Comparison of ENCODE assay signal across 1 cellular context in the genomic region with DNA sequence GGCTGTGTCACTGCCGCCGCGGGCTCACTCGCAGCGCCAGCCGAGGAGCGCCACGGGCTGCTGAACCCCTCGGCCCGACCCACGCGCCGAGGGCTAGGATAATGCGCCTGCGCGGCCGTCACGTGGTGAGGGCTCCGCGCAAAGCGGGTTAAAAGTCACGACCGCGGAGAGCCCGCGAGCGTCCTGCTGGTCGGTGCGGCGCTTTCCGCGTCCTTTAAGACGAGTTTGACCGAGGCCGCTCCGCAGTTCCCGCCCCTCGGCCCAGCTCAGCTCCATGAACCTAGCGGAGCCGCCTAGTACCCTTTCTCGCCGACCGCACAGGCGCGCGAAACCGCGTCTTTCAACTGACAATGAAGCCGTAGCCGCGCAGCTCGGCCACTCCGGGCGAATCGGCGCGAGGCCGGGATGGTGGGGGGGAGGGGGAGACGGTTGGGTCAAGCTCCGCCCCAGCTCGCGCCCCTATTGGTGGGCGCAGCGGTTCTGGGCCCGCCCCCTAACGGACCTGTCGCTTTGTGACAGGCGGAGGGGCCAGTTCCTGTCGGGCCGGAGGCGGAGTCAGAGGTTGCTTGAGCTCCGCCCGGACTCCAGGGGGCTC.
TF ChIP-seq lines count a peak whose summit lies in the region.

No MANE protein-coding gene starts in this region.

TF ChIP-seq in HepG2, 621 proteins besides CTCF, POLR2A, EP300 and RAD21 (continued from another document and continues in another):
- TF ChIP-seq PRDM10 (CRISPR knock-in tag; IDR thresholded peaks at IDR 0.05; ENCODE audit: low read depth) (peak; percentile 82; the same call in 1 of the 2 replicates), SOX13 (IDR thresholded peaks at IDR 0.05) (no peak), SOX13 (CRISPR knock-in tag; conservative IDR thresholded peaks at IDR 0.05 in 1 of 2, IDR thresholded peaks at IDR 0.05 in 1 of 2) (no peak), WIZ (CRISPR knock-in tag; IDR thresholded peaks at IDR 0.05) (peak; percentile 77), CREBL2 (CRISPR knock-in tag; IDR thresholded peaks at IDR 0.05; ENCODE audit: borderline replicate concordance) (peak; percentile 95; the same call in 1 of the 2 replicates), POGZ (CRISPR knock-in tag; IDR thresholded peaks at IDR 0.05) (peak; percentile 88), FOXK1 (CRISPR knock-in tag; IDR thresholded peaks at IDR 0.05; ENCODE audit: borderline replicate concordance, low read depth) (peak; percentile 17; the same call in 1 of the 2 replicates), PHF20 (CRISPR knock-in tag; IDR thresholded peaks at IDR 0.05) (peak; percentile 72), HOXA5 (CRISPR knock-in tag; IDR thresholded peaks at IDR 0.05) (peak; percentile 69; the same call in 1 of the 2 replicates), ZNF296 (CRISPR knock-in tag; conservative IDR thresholded peaks at IDR 0.05) (no peak), ZNF280D (CRISPR knock-in tag; IDR thresholded peaks at IDR 0.05) (no peak), KMT2B (CRISPR knock-in tag; IDR thresholded peaks at IDR 0.05) (peak; percentile 84), HINFP (CRISPR knock-in tag; IDR thresholded peaks at IDR 0.05; ENCODE audit: low read depth) (no peak), MTF1 (CRISPR knock-in tag; IDR thresholded peaks at IDR 0.05) (no peak), CENPT (CRISPR knock-in tag; IDR thresholded peaks at IDR 0.05; ENCODE audit: low read depth) (no peak; the same call in 1 of the 2 replicates), ERF (CRISPR knock-in tag; IDR thresholded peaks at IDR 0.05) (peak; percentile 88; the same call in 1 of the 2 replicates), MEF2D (CRISPR knock-in tag; IDR thresholded peaks at IDR 0.05) (peak; percentile 76; the same call in 1 of the 2 replicates), ARID3A (IDR thresholded peaks at IDR 0.05; ENCODE audit: low read depth, low read length) (no peak), KAT7 (CRISPR knock-in tag; IDR thresholded peaks at IDR 0.05; ENCODE audit: borderline replicate concordance) (peak; percentile 6; the same call in 1 of the 2 replicates), EEA1 (CRISPR knock-in tag; IDR thresholded peaks at IDR 0.05; ENCODE audit: borderline replicate concordance) (peak; percentile 95), ZNF451 (CRISPR knock-in tag; IDR thresholded peaks at IDR 0.05) (peak; percentile 57), RFX3 (CRISPR knock-in tag; IDR thresholded peaks at IDR 0.05) (no peak), ZKSCAN8 (CRISPR knock-in tag; IDR thresholded peaks at IDR 0.05; ENCODE audit: borderline replicate concordance) (0 out of 2 replicates have a peak, but pooled peaks have one; percentile 24), GLI4 (CRISPR knock-in tag; IDR thresholded peaks at IDR 0.05; ENCODE audit: borderline replicate concordance) (peak; percentile 93), USF2 (IDR thresholded peaks at IDR 0.05; ENCODE audit: low read depth, low read length) (peak; percentile 91), USF2 (CRISPR knock-in tag; IDR thresholded peaks at IDR 0.05; ENCODE audit: borderline replicate concordance) (peak; percentile 97), TAF1 (CRISPR knock-in tag; IDR thresholded peaks at IDR 0.05) (peak; percentile 89), ESRRA (CRISPR knock-in tag; IDR thresholded peaks at IDR 0.05; ENCODE audit: low read depth) (peak; percentile 85), ZNF17 (CRISPR knock-in tag; IDR thresholded peaks at IDR 0.05) (peak; percentile 92), ZNF337 (CRISPR knock-in tag; IDR thresholded peaks at IDR 0.05; ENCODE audit: borderline replicate concordance, low read depth) (peak; percentile 97), ZNF615 (CRISPR knock-in tag; IDR thresholded peaks at IDR 0.05; ENCODE audit: borderline replicate concordance) (peak; percentile 78), SRY (CRISPR knock-in tag; IDR thresholded peaks at IDR 0.05) (0 out of 2 replicates have a peak, but pooled peaks have one; percentile 79), ZBTB8A (CRISPR knock-in tag; IDR thresholded peaks at IDR 0.05; ENCODE audit: borderline replicate concordance, low read depth) (no peak; the same call in 1 of the 2 replicates), ZNF687 (CRISPR knock-in tag; IDR thresholded peaks at IDR 0.05) (peak; percentile 99), ZNF597 (CRISPR knock-in tag; IDR thresholded peaks at IDR 0.05) (no peak), PLSCR1 (CRISPR knock-in tag; IDR thresholded peaks at IDR 0.05; ENCODE audit: borderline replicate concordance) (no peak; the same call in 1 of the 2 replicates), TCF7 (IDR thresholded peaks at IDR 0.05; ENCODE audit: low read depth) (no peak)
- TF ChIP-seq, protein P1, sequence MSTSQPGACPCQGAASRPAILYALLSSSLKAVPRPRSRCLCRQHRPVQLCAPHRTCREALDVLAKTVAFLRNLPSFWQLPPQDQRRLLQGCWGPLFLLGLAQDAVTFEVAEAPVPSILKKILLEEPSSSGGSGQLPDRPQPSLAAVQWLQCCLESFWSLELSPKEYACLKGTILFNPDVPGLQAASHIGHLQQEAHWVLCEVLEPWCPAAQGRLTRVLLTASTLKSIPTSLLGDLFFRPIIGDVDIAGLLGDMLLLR (CRISPR knock-in tag; IDR thresholded peaks at IDR 0.05) = peak; percentile 96
